In the genomic region with DNA sequence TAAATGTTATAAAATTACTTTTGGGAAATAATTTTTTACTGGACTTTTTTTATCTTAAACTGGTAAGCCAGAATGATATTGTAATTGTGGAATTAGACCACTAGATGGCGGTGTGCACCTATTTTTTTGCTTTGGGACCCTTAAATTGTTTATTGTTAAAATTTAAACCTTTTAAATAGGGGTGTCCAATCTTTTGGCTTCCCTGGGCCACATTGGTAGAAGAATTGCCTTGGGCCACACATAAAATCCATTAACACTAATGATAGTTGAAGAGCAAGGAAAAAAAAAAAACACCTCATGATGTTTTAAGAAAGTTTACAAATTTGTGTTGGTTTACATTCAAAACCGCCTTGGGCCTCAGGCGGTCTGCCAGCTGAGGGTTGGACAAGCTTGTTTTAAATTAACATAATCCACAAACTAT, we compare ENCODE assay signal across 8 cellular contexts. TPM values are rescaled to one million over a fixed set of nuclear protein-coding genes. Genes with fewer than 3 reads are reported as not detected.
DNase-seq lines count a peak whose midpoint lies in the region; ATAC-seq, FAIRE-seq and TF ChIP-seq lines count a peak whose summit lies in the region.

No MANE protein-coding gene starts in this region.

- H2AFZ ChIP-seq in Karpas-422 (ENCODE audit: low read length) = no peak overlapping the region
- H2AFZ ChIP-seq in astrocyte (ENCODE audit: low read depth, low read length) = no peak overlapping the region

- H4K20me1 ChIP-seq in Karpas-422 (ENCODE audit: insufficient read depth, low read depth, low read length) (no peaks in the 10 kb centered on the region; the same call in 1 of the 2 replicates), astrocyte (ENCODE audit: insufficient read depth, low read length) (no peaks in the 10 kb centered on the region)

- peak; percentile 65 for TF ChIP-seq CTCF in astrocyte (IDR thresholded peaks at IDR 0.05; ENCODE audit: insufficient read depth, low read depth, low read length)
- TF ChIP-seq CTCF in kidney epithelial cell (IDR thresholded peaks at IDR 0.05; ENCODE audit: insufficient read depth, low read length, poor library complexity, severe bottlenecking) = peak; percentile 46

- no peak overlapping the region for H3K4me2 ChIP-seq in Karpas-422 (ENCODE audit: low read depth, low read length, poor library complexity, severe bottlenecking)
- no peak overlapping the region for H3K4me2 ChIP-seq in astrocyte (ENCODE audit: low read length)

- no peak overlapping the region for H3K4me3 ChIP-seq in Karpas-422 (ENCODE audit: low read length)
- H3K4me3 ChIP-seq in astrocyte (ENCODE audit: insufficient read depth, low read depth, low read length) = no peak overlapping the region
- no peak overlapping the region for H3K4me3 ChIP-seq in kidney epithelial cell (ENCODE audit: low read depth, low read length)

- no peaks in the 10 kb centered on the region; the same call in 1 of the 2 replicates for H3K27me3 ChIP-seq in Karpas-422 (ENCODE audit: low read length)
- peaks cover 29% of the 10 kb centered on the region for H3K27me3 ChIP-seq in astrocyte (ENCODE audit: insufficient read depth, low read length)
- peaks cover 10% of the 10 kb centered on the region for H3K27me3 ChIP-seq in kidney epithelial cell (ENCODE audit: control insufficient read depth, insufficient read depth, low read length)

- ATAC-seq in HG02763 (IDR thresholded peaks at IDR 0.05; ENCODE audit: unreplicated experiment) = no peak

- H3K9me3 ChIP-seq in Karpas-422 (ENCODE audit: low read length) = no peaks in the 10 kb centered on the region
- H3K9me3 ChIP-seq in astrocyte (ENCODE audit: insufficient read depth, low read depth, low read length) = no peaks in the 10 kb centered on the region

- peaks cover 47% of the 10 kb centered on the region for H3K27me3 Mint-ChIP-seq in astrocyte (ENCODE audit: low read depth, unreplicated experiment)

- peaks cover 2% of the 10 kb centered on the region for H3K9me3 Mint-ChIP-seq in astrocyte (ENCODE audit: unreplicated experiment)

- no peaks in the 10 kb centered on the region for H3K36me3 ChIP-seq in Karpas-422 (ENCODE audit: insufficient read depth, low read length)
- H3K36me3 ChIP-seq in astrocyte (ENCODE audit: insufficient read depth, low read length) = no peaks in the 10 kb centered on the region
- no peaks in the 10 kb centered on the region for H3K36me3 ChIP-seq in kidney epithelial cell (ENCODE audit: control insufficient read depth, insufficient read depth, low read length)

- no peaks in the 10 kb centered on the region for H3K4me1 ChIP-seq in Karpas-422 (ENCODE audit: low read length)
- H3K4me1 ChIP-seq in astrocyte (ENCODE audit: insufficient read depth, low read length) = no peaks in the 10 kb centered on the region

- no peak overlapping the region for H3K9ac ChIP-seq in Karpas-422 (ENCODE audit: low read length)
- no peak overlapping the region for H3K9ac ChIP-seq in astrocyte (ENCODE audit: low read length)

- H3K36me3 Mint-ChIP-seq in astrocyte (ENCODE audit: low read depth, unreplicated experiment) = no peaks in the 10 kb centered on the region

- H3K9me2 ChIP-seq in Karpas-422 (replicated peaks; ENCODE audit: insufficient read depth, low read length) = no peaks in the 10 kb centered on the region

- no peak overlapping the region for H3K4me3 Mint-ChIP-seq in astrocyte (ENCODE audit: unreplicated experiment)

- H3K4me1 Mint-ChIP-seq in astrocyte (ENCODE audit: low read depth, unreplicated experiment) = no peaks in the 10 kb centered on the region

- DNase-seq in DMS153 treated with DMSO at 0.1 percent for 48 hours (lab: John Stamatoyannopoulos, UW; ENCODE audit: unreplicated experiment) (peak; percentile 37), DMS153 (lab: John Stamatoyannopoulos, UW) (no peak), Karpas-422 (peak; percentile 60), astrocyte (ENCODE audit: low read depth) (no peak), kidney epithelial cell (ENCODE audit: low read depth) (no peak), HTR-8/SVneo (ENCODE audit: insufficient read length, low spot score) (no peak)
- DNase-seq in activated naive CD4-positive, alpha-beta T cell (lab: John Stamatoyannopoulos, UW) = no peak

- FAIRE-seq in astrocyte (lab: Jason Lieb, UNC) = no peak
- FAIRE-seq in HTR-8/SVneo (lab: Jason Lieb, UNC) = no peak

- H3K79me2 ChIP-seq in Karpas-422 (ENCODE audit: low read length) (no peaks in the 10 kb centered on the region), astrocyte (ENCODE audit: insufficient read depth, low read length) (no peaks in the 10 kb centered on the region)

- no peak overlapping the region for H3K27ac Mint-ChIP-seq in astrocyte (ENCODE audit: unreplicated experiment)

- H3K27ac ChIP-seq in Karpas-422 (ENCODE audit: low read length) (no peak overlapping the region), astrocyte (ENCODE audit: low read depth, low read length) (no peak overlapping the region)

RNA-seq across cellular contexts. Expression of a gene that starts 28.4 kb away (rescaled TPM):
- total RNA-seq in Karpas-422 (2014; rRNA removed; shearing (Covaris generic); ENCODE audit: low replicate concordance) = not detected in 2 replicates
- 3.5 and 5.2 TPM in 2 replicates for total RNA-seq in astrocyte
- total RNA-seq in kidney epithelial cell = 0.41 and 2.2 TPM in 2 replicates

Comparison
In these comparisons a context has a peak if more than half of its experiments do, and no peak if none do; other contexts are left out.
1. DNase-seq: peak in DMS153 treated with DMSO at 0.1 percent for 48 hours (single experiment) and Karpas-422 (single experiment); none in DMS153 (single experiment), astrocyte (single experiment), kidney epithelial cell (single experiment), activated naive CD4-positive, alpha-beta T cell (0 of 4) and HTR-8/SVneo (single experiment).